ENCODE assay signal across 8 cellular contexts in the genomic region with DNA sequence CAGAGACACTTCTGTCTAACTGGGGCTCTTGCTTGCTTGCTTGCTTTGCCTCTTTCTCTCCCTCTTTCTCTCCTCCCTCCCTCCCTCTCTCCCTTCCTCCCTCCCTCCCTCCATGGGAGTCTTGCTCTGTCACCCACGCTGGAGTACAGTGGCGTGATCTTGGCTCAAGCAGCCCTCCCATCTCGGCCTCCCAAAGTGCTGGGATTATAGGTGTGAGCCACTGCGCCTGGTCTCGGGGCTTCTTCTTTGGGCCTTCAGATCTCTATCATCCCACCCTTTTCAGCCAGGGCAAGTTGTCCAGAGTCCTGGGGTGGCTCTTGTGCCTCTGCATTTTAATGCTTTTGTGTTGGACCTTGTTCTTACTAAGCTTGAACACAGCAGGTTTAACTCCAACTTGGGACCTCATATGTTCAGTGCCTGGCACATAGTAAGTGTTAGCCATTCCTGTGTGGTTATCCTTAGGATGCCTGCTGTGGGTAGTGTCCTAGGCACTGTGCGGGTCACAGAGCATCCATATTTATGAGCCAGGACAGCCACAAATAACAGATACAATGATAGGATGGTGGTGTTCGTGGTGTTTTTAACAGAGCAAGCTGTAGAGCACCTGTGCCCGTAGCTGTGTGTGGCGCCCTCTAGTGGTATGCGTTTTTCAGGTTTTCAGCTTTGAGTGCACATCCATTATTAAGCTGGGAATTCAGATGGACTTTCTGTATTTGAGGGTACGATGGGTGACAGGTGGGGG.
DNase-seq lines count a peak whose midpoint lies in the region; ATAC-seq lines count a peak whose summit lies in the region.

No MANE protein-coding gene starts in this region.

- peak; percentile 74 for DNase-seq in ELF-1 (ENCODE audit: low read depth, low spot score)
- peak; percentile 51 for DNase-seq in M059J (ENCODE audit: low read depth)
- peak; percentile 23 for DNase-seq in T1000 (lab: John Stamatoyannopoulos, UW)
- DNase-seq in astrocyte of the hippocampus (ENCODE audit: low read depth, low spot score), result peak; percentile 83
- peak; percentile 49 for DNase-seq in iPS DF 4.7 (ENCODE audit: extremely low read depth, low spot score)
- DNase-seq in stimulated activated CD4-positive, alpha-beta T cell treated with anti-CD3 and anti-CD28 coated beads, Interleukin-12 subunit alpha, Interleukin-12 subunit beta, amount 100 ng/mL, for 48 hours (ENCODE audit: low read depth in 2 of 3, low spot score in 1 of 3), result peak; percentile 41 to 85 (median 61)
- no peak for DNase-seq in putamen (ENCODE audit: low spot score)

- ATAC-seq in GM21447 (IDR thresholded peaks at IDR 0.05; ENCODE audit: unreplicated experiment), result no peak
